15 cellular contexts compared by ENCODE assay signal in genomic region chr20:44015733-44016103, GRCh38.
"Had no signal": no experiment of that assay in that cellular context is flagged by ENCODE, and none has a peak within 500 bp of the region (broad histone marks: within the 10 kb centered on the region; RNA-seq: fewer than 3 reads in every experiment).

No MANE protein-coding gene starts in this region.

- H3K9me3 Mint-ChIP-seq: activated B cell treated with CpG ODN at 0.5 μM for 24 hours; activated T-cell treated with anti-CD3 and anti-CD28 coated beads, Interleukin-2, amount 50 U/mL, for 72 hours; endodermal cell; naive B cell; stimulated activated naive B cell treated with anti-CD40 and anti-IgM and Interleukin-4, amounts not matched to agents 10 μg/mL and 1 μg/mL and 100 μg/mL, for 72 hours had no signal

- H3K27ac Mint-ChIP-seq: activated B cell treated with CpG ODN at 0.5 μM for 24 hours; activated CD8-positive, alpha-beta T cell treated with anti-CD3 and anti-CD28 coated beads, Interleukin-2, amount 10 ng/mL, durations not matched to agents 7 days and 5 days; activated naive CD8-positive, alpha-beta T cell; activated T-cell treated with anti-CD3 and anti-CD28 coated beads, Interleukin-2, amount 50 U/mL, for 72 hours; endodermal cell; naive B cell; stimulated activated naive B cell treated with anti-CD40 and anti-IgM and Interleukin-4, amounts not matched to agents 10 μg/mL and 1 μg/mL and 100 μg/mL, for 72 hours had no signal

- H3K4me3 Mint-ChIP-seq: activated B cell treated with CpG ODN at 0.5 μM for 24 hours; activated CD8-positive, alpha-beta T cell treated with anti-CD3 and anti-CD28 coated beads, Interleukin-2, amount 10 ng/mL, durations not matched to agents 7 days and 5 days; activated naive CD8-positive, alpha-beta T cell; activated T-cell treated with anti-CD3 and anti-CD28 coated beads, Interleukin-2, amount 50 U/mL, for 72 hours; endodermal cell; naive B cell; stimulated activated naive B cell treated with anti-CD40 and anti-IgM and Interleukin-4, amounts not matched to agents 10 μg/mL and 1 μg/mL and 100 μg/mL, for 72 hours had no signal

- ATAC-seq: activated CD8-positive, alpha-beta T cell treated with anti-CD3 and anti-CD28 coated beads, Interleukin-2, amount 10 ng/mL, durations not matched to agents 7 days and 5 days; activated T-cell treated with anti-CD3 and anti-CD28 coated beads, Interleukin-2, amount 50 U/mL, for 72 hours; stimulated activated naive B cell treated with anti-CD40 and anti-IgM and Interleukin-4, amounts not matched to agents 10 μg/mL and 1 μg/mL and 100 μg/mL, for 72 hours had no signal

- H3K36me3 Mint-ChIP-seq: activated naive CD8-positive, alpha-beta T cell; naive B cell; stimulated activated naive B cell treated with anti-CD40 and anti-IgM and Interleukin-4, amounts not matched to agents 10 μg/mL and 1 μg/mL and 100 μg/mL, for 72 hours had no signal

- DNase-seq: activated B cell treated with CpG ODN at 0.5 μM for 24 hours; activated CD4-positive, alpha-beta T cell treated with anti-CD3 and anti-CD28 coated beads for 48 hours; activated CD8-positive, alpha-beta memory T cell treated with anti-CD3 and anti-CD28 coated beads, Interleukin-2, amount 50 U/mL, for 4 hours; activated CD8-positive, alpha-beta T cell treated with anti-CD3 and anti-CD28 coated beads, Interleukin-2, amount 10 ng/mL, durations not matched to agents 7 days and 5 days; activated gamma-delta T cell treated with Interleukin-2 at 50 U/mL for 16 hours; activated T-cell treated with anti-CD3 and anti-CD28 coated beads, Interleukin-2, amount 50 U/mL, for 72 hours; amygdala; endodermal cell; erythroblast; midbrain; naive B cell; stimulated activated naive B cell treated with anti-CD40 and anti-IgM and Interleukin-4, amounts not matched to agents 10 μg/mL and 1 μg/mL and 100 μg/mL, for 72 hours; SW 1271; trophoblast cell had no signal
